36 cellular contexts compared by ENCODE assay signal in the genomic region with DNA sequence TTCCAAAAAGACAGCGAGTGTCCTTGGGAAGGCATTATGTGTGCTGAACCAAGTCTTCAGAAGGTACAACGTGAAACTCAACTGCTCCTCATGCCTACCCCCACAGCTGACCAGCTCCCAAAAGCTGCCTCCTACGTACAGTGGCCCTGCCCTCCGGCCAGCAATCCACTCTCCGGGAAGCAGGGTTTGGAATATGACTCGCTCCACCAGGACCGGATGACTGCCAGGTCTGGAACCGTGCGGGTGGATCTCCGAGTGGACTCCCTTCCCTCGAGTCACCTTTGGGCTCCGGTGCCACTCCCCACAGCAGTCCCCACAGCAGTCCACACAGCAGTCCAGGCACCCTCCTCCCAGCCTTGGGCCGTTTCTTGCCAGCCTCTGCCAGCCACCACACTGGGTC. TPM values are rescaled to one million over a fixed set of nuclear protein-coding genes. Genes with fewer than 3 reads are reported as not detected.
DNase-seq lines count a peak whose midpoint lies in the region; ATAC-seq, FAIRE-seq and TF ChIP-seq lines count a peak whose summit lies in the region.
"Had no signal": no experiment of that assay in that cellular context is flagged by ENCODE, and none has a peak within 500 bp of the region (broad histone marks: within the 10 kb centered on the region; RNA-seq: fewer than 3 reads in every experiment).

No MANE protein-coding gene starts in this region.

- H3K27me3 ChIP-seq in left ventricle myocardium inferior (ENCODE audit: low read depth) (no peaks in the 10 kb centered on the region), mesenchymal stem cell (ENCODE audit: control insufficient read depth in 1 of 2, insufficient read depth in 1 of 2, low read length in 2 of 2) (peaks cover 0 to 63% of the 10 kb centered on the region in 2 experiments), subcutaneous abdominal adipose tissue (ENCODE audit: control insufficient read depth in 5 of 5, insufficient read depth in 4 of 5, low read length in 5 of 5) (peaks cover 0 to 18% (median 3%) of the 10 kb centered on the region in 5 donors)
- H3K27me3 ChIP-seq: uterus had no signal

- peaks cover 29% of the 10 kb centered on the region for H3K79me1 ChIP-seq in mesenchymal stem cell (replicated peaks; ENCODE audit: low read length, poor library complexity, severe bottlenecking)

- H3K4ac ChIP-seq in mesenchymal stem cell (ENCODE audit: low read depth in 1 of 2, low read length in 2 of 2), result no peak overlapping the region

- 72% methylated on average over 13 of the region's 13 CpGs for WGBS in mesenchymal stem cell

- peak overlapping the region; percentile 41 for H4K91ac ChIP-seq in mesenchymal stem cell (ENCODE audit: low read length)

- peak overlapping the region in 1 of 2 experiments; percentile 29 for H2BK12ac ChIP-seq in mesenchymal stem cell (ENCODE audit: low read length in 2 of 2)

- ATAC-seq in Right ventricle myocardium superior (ENCODE audit: poor library complexity) (no peak), GM18520 (IDR thresholded peaks at IDR 0.05; ENCODE audit: unreplicated experiment) (no peak)
- ATAC-seq in activated CD4-positive, CD25-positive, alpha-beta regulatory T cell treated with anti-CD3 and anti-CD28 coated beads, Interleukin-2, amount 50 U/mL, for 24 hours, result no peak
- ATAC-seq: A549; esophagus mucosa; K562; lower lobe of right lung; stimulated activated memory B cell treated with anti-CD40 and anti-IgM and Interleukin-4, amounts not matched to agents 10 μg/mL and 1 μg/mL and 100 μg/mL, for 72 hours had no signal

- peaks cover 79% of the 10 kb centered on the region for H3K4me1 ChIP-seq in left ventricle myocardium inferior
- peaks cover 19% of the 10 kb centered on the region for H3K4me1 ChIP-seq in mesenchymal stem cell (ENCODE audit: control insufficient read depth, insufficient read depth, low read depth, low read length)
- H3K4me1 ChIP-seq in subcutaneous abdominal adipose tissue (ENCODE audit: control insufficient read depth in 5 of 5, insufficient read depth in 5 of 5, low read length in 5 of 5), result peaks cover 5 to 66% (median 13%) of the 10 kb centered on the region in 5 donors
- H3K4me1 ChIP-seq: HAP-1, uterus had no signal

- H3K4me3 ChIP-seq in left ventricle myocardium inferior (peak overlapping the region; percentile 42), mesenchymal stem cell (ENCODE audit: insufficient read depth in 1 of 2, low read depth in 1 of 2, low read length in 2 of 2) (no peak overlapping the region), subcutaneous abdominal adipose tissue (ENCODE audit: low read depth in 1 of 5, low read length in 5 of 5) (peak overlapping the region in 3 of 5 donors; percentile 40 to 45 (median 40))
- H3K4me3 ChIP-seq: A549, HAP-1, K562, lower lobe of right lung, neural progenitor cell, SJSA1, smooth muscle cell, uterus had no signal

- H3K27ac ChIP-seq in left ventricle myocardium inferior (replicated peaks) (peak overlapping the region; percentile 57), mesenchymal stem cell (ENCODE audit: low read length, poor library complexity, severe bottlenecking) (no peak overlapping the region), subcutaneous abdominal adipose tissue (ENCODE audit: low read depth, low read length) (no peak overlapping the region)
- H3K27ac ChIP-seq: A549, lower lobe of right lung, neural progenitor cell, SJSA1, uterus had no signal

- H4K8ac ChIP-seq in mesenchymal stem cell (ENCODE audit: low read length), result no peak overlapping the region

- no peak overlapping the region for H3K14ac ChIP-seq in mesenchymal stem cell (ENCODE audit: low read length in 2 of 2)

- H3K36me3 ChIP-seq in left ventricle myocardium inferior (no peaks in the 10 kb centered on the region), mesenchymal stem cell (ENCODE audit: control insufficient read depth in 1 of 2, insufficient read depth in 2 of 2, low read depth in 1 of 2, low read length in 2 of 2) (peaks cover 0 to 8% of the 10 kb centered on the region in 2 experiments), subcutaneous abdominal adipose tissue (ENCODE audit: control insufficient read depth in 5 of 5, insufficient read depth in 5 of 5, low read length in 5 of 5) (peaks cover 0 to 3% (median 0%) of the 10 kb centered on the region in 5 donors)
- H3K36me3 ChIP-seq: HAP-1, lower lobe of right lung, neural progenitor cell, SJSA1, uterus had no signal

- no peak for FAIRE-seq in RCC 7860 (lab: Jason Lieb, UNC)
- FAIRE-seq: A549, frontal cortex, G401.6, GM18507, K562 had no signal

- TF ChIP-seq CTCF in left ventricle myocardium inferior (IDR thresholded peaks at IDR 0.05; ENCODE audit: borderline replicate concordance), result no peak

- H2BK15ac ChIP-seq in mesenchymal stem cell (ENCODE audit: low read depth, poor library complexity, severe bottlenecking), result no peak overlapping the region

- peak overlapping the region; percentile 57 for H2AK5ac ChIP-seq in mesenchymal stem cell (ENCODE audit: low read length, severe bottlenecking)

- H2AFZ ChIP-seq in mesenchymal stem cell (ENCODE audit: low read depth, low read length), result no peak overlapping the region
- H2AFZ ChIP-seq: neural progenitor cell had no signal

- no peak overlapping the region for H3K18ac ChIP-seq in mesenchymal stem cell (ENCODE audit: low read depth in 1 of 2, low read length in 2 of 2)

- no peak overlapping the region for H2BK120ac ChIP-seq in mesenchymal stem cell (ENCODE audit: low read depth, low read length)

- H3K23ac ChIP-seq in mesenchymal stem cell (ENCODE audit: low read length in 2 of 2), result no peak overlapping the region

- H3K9ac ChIP-seq in mesenchymal stem cell (ENCODE audit: low read length) (no peak overlapping the region), subcutaneous abdominal adipose tissue (ENCODE audit: low read length in 5 of 5) (peak overlapping the region in 1 of 5 donors; percentile 11)
- H3K9ac ChIP-seq: neural progenitor cell had no signal

- no peaks in the 10 kb centered on the region for H3K9me3 ChIP-seq in left ventricle myocardium inferior (replicated peaks)
- H3K9me3 ChIP-seq in mesenchymal stem cell (ENCODE audit: control insufficient read depth, low read length), result no peaks in the 10 kb centered on the region
- no peaks in the 10 kb centered on the region for H3K9me3 ChIP-seq in subcutaneous abdominal adipose tissue (ENCODE audit: control insufficient read depth in 5 of 5, low read length in 5 of 5)
- H3K9me3 ChIP-seq: A549, HAP-1, lower lobe of right lung, SJSA1, uterus had no signal

- DNase-seq in left ventricle myocardium inferior (no peak), Right ventricle myocardium superior (no peak), RCC 7860 (ENCODE audit: low spot score) (peak; percentile 10), mesenchymal stem cell (no peak), globus pallidus (ENCODE audit: low spot score) (no peak)
- DNase-seq: activated CD4-positive, alpha-beta T cell treated with anti-CD3 and anti-CD28 coated beads for 1 hour; activated gamma-delta T cell; activated naive CD8-positive, alpha-beta T cell treated with anti-CD3 and anti-CD28 coated beads, Interleukin-2, amount 50 U/mL, for 24 hours; activated T-cell treated with anti-CD3 and anti-CD28 coated beads, Interleukin-2, amount 50 U/mL, for 1 hour; CD8-positive, alpha-beta memory T cell; DMS153; effector memory CD4-positive, alpha-beta T cell; islet precursor cell; lower lobe of right lung; NCI-H1436 treated with DMSO at 0.1 percent for 48 hours; NCI-H2107; stimulated activated CD4-positive, alpha-beta T cell treated with anti-CD3 and anti-CD28 coated beads, Interleukin-4, amount 100 ng/mL, for 1 hour; uterus had no signal

- no peak overlapping the region for H2BK5ac ChIP-seq in mesenchymal stem cell (ENCODE audit: low read depth, low read length, poor library complexity, severe bottlenecking)

- no peak overlapping the region for H3K4me2 ChIP-seq in mesenchymal stem cell (ENCODE audit: low read length, poor library complexity, severe bottlenecking)
- H3K4me2 ChIP-seq: A549, neural progenitor cell, smooth muscle cell had no signal

- intact Hi-C loops in left ventricle myocardium inferior (cut with micrococcal nuclease), result no loop called here
- intact Hi-C loops in Right ventricle myocardium superior (cut with DNase I), result loop anchor here (5.0 kb wide), 1 partner anchor 36 kb away; the partner anchor contains the start of gene ABHD16B

RNA-seq across cellular contexts. Expression of gene ZBTB46, which starts 4.3 kb away (rescaled TPM):
- total RNA-seq in left ventricle myocardium inferior (13.6 TPM), Right ventricle myocardium superior (13.5 TPM)
- 3.8 TPM for polyA plus RNA-seq in mesenchymal stem cell (2013, experiment 1 of 2)
- 3.9 TPM for polyA plus RNA-seq in mesenchymal stem cell (2013, experiment 2 of 2)

RNA-seq across cellular contexts. Expression of gene ABHD16B, which starts 34.5 kb away (rescaled TPM):
- total RNA-seq in left ventricle myocardium inferior, result not detected
- not detected for total RNA-seq in Right ventricle myocardium superior
- polyA plus RNA-seq in mesenchymal stem cell (2013, experiment 1 of 2), result not detected
- polyA plus RNA-seq in mesenchymal stem cell (2013, experiment 2 of 2), result not detected
- total RNA-seq: CD8-positive, alpha-beta memory T cell; esophagus mucosa; frontal cortex; K562; lower lobe of right lung; NCI-H460; pulmonary artery endothelial cell; SJSA1; smooth muscle cell; T-helper 1 cell treated with Interleukin-12 subunit alpha and Interleukin-12 subunit beta and Interleukin-4 antibody, amounts not matched to agents 30 ng/mL and 1 ng/mL, for 36 hours; temporal lobe; uterus had no signal
- polyA plus RNA-seq: A549; CD8-positive, alpha-beta memory T cell; K562 had no signal

RNA-seq across cellular contexts. Expression of gene TPD52L2, which starts 38.3 kb away (rescaled TPM):
- total RNA-seq in left ventricle myocardium inferior (72.0 TPM), Right ventricle myocardium superior (69.0 TPM)
- polyA plus RNA-seq in mesenchymal stem cell (2013, experiment 1 of 2), result 124 TPM
- polyA plus RNA-seq in mesenchymal stem cell (2013, experiment 2 of 2), result 125 TPM

Comparison
In these comparisons a context has a peak if more than half of its experiments do, and no peak if none do; other contexts are left out.
1. H3K4me3 ChIP-seq: peak in left ventricle myocardium inferior (single experiment) and subcutaneous abdominal adipose tissue (3 of 5); none in mesenchymal stem cell (0 of 2).